11 cellular contexts compared by ENCODE assay signal in the genomic region with DNA sequence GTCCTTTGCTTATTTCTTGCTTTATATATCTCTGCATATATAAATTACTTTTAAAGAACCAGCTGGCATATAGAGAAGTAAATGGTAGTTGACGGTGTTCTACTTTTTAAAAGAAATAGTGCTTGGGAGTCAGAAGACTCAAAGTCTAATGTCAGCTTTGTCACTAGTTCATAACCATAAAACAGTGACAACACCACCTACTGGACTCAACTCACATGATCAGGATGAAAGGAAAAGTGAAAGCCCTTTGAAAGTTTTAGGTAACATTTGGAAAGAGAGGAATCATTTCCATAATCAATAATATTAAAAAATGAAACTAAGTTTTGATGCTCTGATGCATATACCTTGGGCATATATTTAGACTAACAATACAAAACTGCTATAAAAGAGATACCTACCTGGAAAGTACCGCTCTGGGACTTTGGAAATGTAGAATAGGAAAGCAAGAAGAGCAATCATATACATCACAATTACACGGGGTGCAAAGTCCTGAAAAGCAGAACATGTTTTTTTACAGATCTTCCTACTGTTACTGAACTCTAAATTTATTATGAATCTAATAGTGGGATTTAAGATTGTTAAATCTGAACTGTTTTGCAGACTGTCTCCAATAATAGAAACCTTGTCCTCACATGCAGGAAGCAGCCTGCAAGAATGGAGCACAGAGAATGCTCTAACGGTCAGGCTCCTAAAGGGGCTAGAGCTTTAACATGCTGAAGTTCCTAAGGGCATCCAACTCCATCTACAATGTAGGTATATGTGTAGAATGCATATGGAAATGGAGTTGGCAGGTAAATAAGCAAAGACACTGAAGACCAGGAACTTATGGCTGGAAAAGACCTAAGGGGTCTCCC. TPM values are rescaled to one million over a fixed set of nuclear protein-coding genes. Genes with fewer than 3 reads are reported as not detected.
A peak's percentile ranks its signal among the peaks of the same experiment; 100 is the strongest.
DNase-seq lines count a peak whose midpoint lies in the region; ATAC-seq and TF ChIP-seq lines count a peak whose summit lies in the region.
"Had no signal": no experiment of that assay in that cellular context is flagged by ENCODE, and none has a peak within 500 bp of the region (broad histone marks: within the 10 kb centered on the region; RNA-seq: fewer than 3 reads in every experiment).

No MANE protein-coding gene starts in this region.

- peaks cover 30% of the 10 kb centered on the region for H3K36me3 Mint-ChIP-seq in nephron progenitor cell (ENCODE audit: low read depth)

- peak; percentile 55 for ATAC-seq in GM18867 (IDR thresholded peaks at IDR 0.05; ENCODE audit: unreplicated experiment)
- ATAC-seq in HG02938 (IDR thresholded peaks at IDR 0.05; ENCODE audit: unreplicated experiment) = peak; percentile 60
- peak; percentile 90 for ATAC-seq in mucosa of descending colon
- no peak for ATAC-seq in HG03521 (IDR thresholded peaks at IDR 0.05; ENCODE audit: unreplicated experiment)
- no peak for ATAC-seq in esophagus mucosa

- no peaks in the 10 kb centered on the region for H3K9me3 Mint-ChIP-seq in nephron progenitor cell

- intact Hi-C loops in mucosa of descending colon (cut with DNase I, micrococcal nuclease) = no loop called here

- H3K4me3 Mint-ChIP-seq in nephron progenitor cell = no peak overlapping the region

- no peaks in the 10 kb centered on the region for H3K4me1 Mint-ChIP-seq in nephron progenitor cell

- no peaks in the 10 kb centered on the region for H3K27me3 Mint-ChIP-seq in nephron progenitor cell (ENCODE audit: low read depth, poor library complexity)

- peaks cover 7% of the 10 kb centered on the region for H3K4me1 ChIP-seq in mucosa of descending colon (ENCODE audit: low read depth)
- H3K4me1 ChIP-seq: sigmoid colon had no signal

- no peaks in the 10 kb centered on the region for H3K9me3 ChIP-seq in mucosa of descending colon
- H3K9me3 ChIP-seq: sigmoid colon had no signal

- H3K36me3 ChIP-seq in mucosa of descending colon (ENCODE audit: low read depth) = no peaks in the 10 kb centered on the region

- no peak overlapping the region for H3K27ac Mint-ChIP-seq in nephron progenitor cell

- H3K27ac ChIP-seq in VCaP = no peak overlapping the region
- H3K27ac ChIP-seq: sigmoid colon had no signal

- peak; percentile 68 for TF ChIP-seq CTCF in VCaP (conservative IDR thresholded peaks at IDR 0.05)
- TF ChIP-seq CTCF in mucosa of descending colon (IDR thresholded peaks at IDR 0.05) = no peak
- TF ChIP-seq CTCF in nephron progenitor cell (IDR thresholded peaks at IDR 0.05) = no peak

- DNase-seq in mucosa of descending colon (peak in 1 of 3 donors; percentile 24), nephron progenitor cell (no peak)
- DNase-seq: activated T-cell treated with anti-CD3 and anti-CD28 coated beads, Interleukin-2, amount 50 U/mL, for 1 hour; NCI-H1105; sigmoid colon; T1000 had no signal

- H3K4me3 ChIP-seq in mucosa of descending colon = no peak overlapping the region
- H3K4me3 ChIP-seq: sigmoid colon had no signal

RNA-seq across cellular contexts. Expression of a gene that starts 15.6 kb away (rescaled TPM):
- total RNA-seq in mucosa of descending colon = 10 to 100 TPM; 11.3 to 15.8 (median 14.9) TPM
- 9.2 TPM for total RNA-seq in esophagus mucosa

Comparison
In these comparisons a context has a peak if more than half of its experiments do, and no peak if none do; other contexts are left out.
1. ATAC-seq: peak in GM18867 (single experiment), HG02938 (single experiment) and mucosa of descending colon (single experiment); none in HG03521 (single experiment) and esophagus mucosa (single experiment).